ENCODE assay signal across 17 cellular contexts in the genomic region with DNA sequence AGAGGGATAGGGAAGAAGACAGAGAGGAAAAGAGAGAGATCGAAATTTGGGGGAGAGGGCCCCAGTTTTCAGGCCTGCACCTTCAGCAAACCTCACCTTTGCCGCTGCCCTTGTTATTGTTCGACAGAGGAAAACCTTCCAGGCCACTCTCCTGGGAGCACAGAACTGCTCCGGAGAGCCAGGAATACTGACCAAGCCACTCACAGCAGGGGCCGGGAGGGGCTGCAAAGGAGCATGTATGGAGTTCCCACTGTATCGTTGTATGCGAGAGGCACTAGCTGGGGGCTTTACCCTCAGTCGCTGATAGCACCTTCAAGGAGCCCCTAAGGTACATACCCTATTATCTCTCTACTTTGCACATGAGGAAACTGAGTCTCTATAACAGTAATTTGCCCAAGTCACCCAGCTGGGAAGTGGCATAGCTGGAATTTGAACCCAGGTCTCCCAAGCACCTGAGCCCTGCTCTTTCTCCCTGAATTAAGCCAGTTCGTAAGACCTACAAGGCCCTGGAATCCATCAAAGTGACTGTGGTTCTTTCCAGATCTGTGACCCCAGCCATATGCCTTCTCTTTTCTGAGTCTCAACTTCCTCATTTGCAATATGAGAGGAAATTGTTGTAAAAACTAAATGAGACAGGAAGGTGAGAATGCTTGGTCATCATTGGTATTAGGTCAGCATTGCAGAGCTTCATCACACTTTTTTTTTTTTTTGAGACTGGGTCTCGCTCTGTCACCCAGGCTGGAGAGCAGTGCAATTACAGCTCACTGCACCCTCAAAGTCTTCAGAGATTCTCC. TPM values are rescaled to one million over a fixed set of nuclear protein-coding genes. Genes with fewer than 3 reads are reported as not detected.
DNase-seq lines count a peak whose midpoint lies in the region; TF ChIP-seq lines count a peak whose summit lies in the region.
"Had no signal": no experiment of that assay in that cellular context is flagged by ENCODE, and none has a peak within 500 bp of the region (broad histone marks: within the 10 kb centered on the region; RNA-seq: fewer than 3 reads in every experiment).

No MANE protein-coding gene starts in this region.

- no peaks in the 10 kb centered on the region for H3K9me3 Mint-ChIP-seq in activated T-cell treated with anti-CD3 and anti-CD28 coated beads, Interleukin-2, amount 50 U/mL, for 24 hours
- H3K9me3 Mint-ChIP-seq: activated CD4-positive, alpha-beta memory T cell treated with anti-CD3 and anti-CD28 coated beads, Interleukin-2, amount 10 ng/mL, durations not matched to agents 7 days and 5 days; T-helper 2 cell treated with Interferon-gamma antibody and Interleukin-4, amounts not matched to agents 5 μg/mL and 100 μg/mL, for 36 hours had no signal

- no peak overlapping the region for H3K14ac ChIP-seq in neuronal stem cell (ENCODE audit: low read length)

- H3K27ac Mint-ChIP-seq in activated T-cell treated with anti-CD3 and anti-CD28 coated beads, Interleukin-2, amount 50 U/mL, for 24 hours = no peak overlapping the region
- H3K27ac Mint-ChIP-seq: activated CD4-positive, alpha-beta memory T cell treated with anti-CD3 and anti-CD28 coated beads, Interleukin-2, amount 10 ng/mL, durations not matched to agents 7 days and 5 days; T-helper 2 cell treated with Interferon-gamma antibody and Interleukin-4, amounts not matched to agents 5 μg/mL and 100 μg/mL, for 36 hours had no signal

- H3K79me1 ChIP-seq in neuronal stem cell (ENCODE audit: low read depth, low read length) = no peaks in the 10 kb centered on the region

- intact Hi-C loops in PC-9 (cut with micrococcal nuclease; ENCODE audit: unreplicated experiment) = no loop called here

- no peak overlapping the region for H2BK5ac ChIP-seq in neuronal stem cell (ENCODE audit: low read length)

- no peaks in the 10 kb centered on the region for H3K79me2 ChIP-seq in PC-9 (ENCODE audit: low read depth)

- CTCF ChIA-PET in PC-9 (lab: Charles Lee) = interaction anchor here (0.7 kb wide), 1 partner anchor 1020 kb away, joined by 4 read pairs; no protein-coding TSS in a partner anchor

- POLR2A ChIA-PET in PC-9 (lab: Charles Lee; ENCODE audit: unreplicated experiment) = interaction anchor here (0.5 to 0.7 kb wide), 2 partner anchors 352 to 374 kb away, joined by 3 to 6 read pairs; no protein-coding TSS in a partner anchor

- H3K4me3 Mint-ChIP-seq in activated T-cell treated with anti-CD3 and anti-CD28 coated beads, Interleukin-2, amount 50 U/mL, for 24 hours = no peak overlapping the region
- H3K4me3 Mint-ChIP-seq: activated CD4-positive, alpha-beta memory T cell treated with anti-CD3 and anti-CD28 coated beads, Interleukin-2, amount 10 ng/mL, durations not matched to agents 7 days and 5 days; T-helper 2 cell treated with Interferon-gamma antibody and Interleukin-4, amounts not matched to agents 5 μg/mL and 100 μg/mL, for 36 hours had no signal

- WGBS in neuronal stem cell (ENCODE audit: extremely low coverage in 2 of 2, insufficient read length in 2 of 2, insufficient replicate concordance in 1 of 2), 2 donors = no CpG with 5 or more reads among the region's 10 CpGs

- H3K4me1 ChIP-seq in neuronal stem cell (ENCODE audit: control insufficient read depth in 2 of 2, insufficient read depth in 1 of 2, low read depth in 1 of 2, low read length in 2 of 2) (peaks cover 5 to 16% of the 10 kb centered on the region in 2 donors), PC-9 (replicated peaks; ENCODE audit: insufficient read depth) (no peaks in the 10 kb centered on the region)
- H3K4me1 ChIP-seq: transverse colon had no signal

- H3K36me3 Mint-ChIP-seq in activated T-cell treated with anti-CD3 and anti-CD28 coated beads, Interleukin-2, amount 50 U/mL, for 24 hours (ENCODE audit: low read depth) = no peaks in the 10 kb centered on the region

- H3K9me3 ChIP-seq in WERI-Rb-1 (ENCODE audit: severe bottlenecking) (no peaks in the 10 kb centered on the region), neuronal stem cell (replicated peaks in 1 of 2; ENCODE audit: control insufficient read depth in 2 of 2, insufficient read depth in 1 of 2, low read depth in 1 of 2, low read length in 2 of 2) (no peaks in the 10 kb centered on the region), PC-9 (ENCODE audit: insufficient read depth, low read depth) (no peaks in the 10 kb centered on the region)
- H3K9me3 ChIP-seq: transverse colon had no signal

- no peak overlapping the region for H2BK12ac ChIP-seq in neuronal stem cell (ENCODE audit: low read length)

- H2BK120ac ChIP-seq in neuronal stem cell (ENCODE audit: low read depth, low read length) = no peak overlapping the region

- in situ Hi-C loops in G401 (cut with HindIII; ENCODE audit: low sequenced_read_pairs) = no loop called here

- H4K8ac ChIP-seq in neuronal stem cell (ENCODE audit: low read depth, low read length) = no peak overlapping the region

- H3K27ac ChIP-seq in WERI-Rb-1 (peak overlapping the region; percentile 85), neuronal stem cell (replicated peaks; ENCODE audit: low read length) (no peak overlapping the region), PC-9 (no peak overlapping the region)
- H3K27ac ChIP-seq: transverse colon had no signal

- H2BK15ac ChIP-seq in neuronal stem cell (ENCODE audit: low read length) = no peak overlapping the region

- no peaks in the 10 kb centered on the region for H3K4me1 Mint-ChIP-seq in activated T-cell treated with anti-CD3 and anti-CD28 coated beads, Interleukin-2, amount 50 U/mL, for 24 hours (ENCODE audit: low read depth)
- H3K4me1 Mint-ChIP-seq: activated CD4-positive, alpha-beta memory T cell treated with anti-CD3 and anti-CD28 coated beads, Interleukin-2, amount 10 ng/mL, durations not matched to agents 7 days and 5 days had no signal

- no peak overlapping the region for H3K4ac ChIP-seq in neuronal stem cell (ENCODE audit: low read length)

- no peaks in the 10 kb centered on the region for H3K27me3 ChIP-seq in WERI-Rb-1 (ENCODE audit: insufficient read depth, low read depth, severe bottlenecking)
- H3K27me3 ChIP-seq in neuronal stem cell (ENCODE audit: control insufficient read depth in 3 of 3, insufficient read depth in 3 of 3, low read depth in 1 of 3, low read length in 3 of 3) = peaks cover 0 to 19% (median 2%) of the 10 kb centered on the region in 3 experiments
- H3K27me3 ChIP-seq in PC-9 (ENCODE audit: insufficient read depth, low read depth) = no peaks in the 10 kb centered on the region

- H3K4me3 ChIP-seq in WERI-Rb-1 (ENCODE audit: low read depth, low read length) = peak overlapping the region; percentile 69
- H3K4me3 ChIP-seq in neuronal stem cell (ENCODE audit: low read length in 2 of 2) = no peak overlapping the region
- H3K4me3 ChIP-seq in PC-9 = no peak overlapping the region
- H3K4me3 ChIP-seq: transverse colon had no signal

- H4K20me1 ChIP-seq in PC-9 (ENCODE audit: insufficient read depth) = no peaks in the 10 kb centered on the region

- DNase-seq in GF-D8 (lab: John Stamatoyannopoulos, UW) (peak; percentile 93), NOMO-1 (lab: John Stamatoyannopoulos, UW; ENCODE audit: unreplicated experiment in 2 of 2) (peak; percentile 67 to 96), WERI-Rb-1 (no peak), neuronal stem cell (ENCODE audit: low spot score) (no peak), dermis blood vessel endothelial cell (no peak), PC-9 (no peak), G401 (ENCODE audit: low spot score) (no peak)
- DNase-seq in activated T-cell treated with anti-CD3 and anti-CD28 coated beads, Interleukin-2, amount 50 U/mL, for 24 hours = no peak
- DNase-seq: activated CD4-positive, alpha-beta memory T cell treated with anti-CD3 and anti-CD28 coated beads, Interleukin-2, amount 10 ng/mL, durations not matched to agents 7 days and 5 days; aorta; DMS79 treated with DMSO at 0.1 percent for 48 hours; NCI-H1930; occipital lobe; stimulated activated CD4-positive, alpha-beta T cell treated with anti-CD3 and anti-CD28 coated beads, Interleukin-2, amount 100 ng/mL, for 48 hours; transverse colon had no signal

- H3K4me2 ChIP-seq in neuronal stem cell (ENCODE audit: insufficient read depth, low read length, poor library complexity, severe bottlenecking) = no peak overlapping the region
- no peak overlapping the region for H3K4me2 ChIP-seq in PC-9

- H3K36me3 ChIP-seq in WERI-Rb-1 (no peaks in the 10 kb centered on the region), neuronal stem cell (replicated peaks in 1 of 2; ENCODE audit: control insufficient read depth in 2 of 2, insufficient read depth in 2 of 2, low read length in 2 of 2) (no peaks in the 10 kb centered on the region), PC-9 (ENCODE audit: low read depth) (no peaks in the 10 kb centered on the region)
- H3K36me3 ChIP-seq: transverse colon had no signal

- no peak overlapping the region for H2AK5ac ChIP-seq in neuronal stem cell (ENCODE audit: low read depth, low read length)

- H3K9ac ChIP-seq in neuronal stem cell (ENCODE audit: low read depth, low read length, poor library complexity) = no peak overlapping the region

- H4K91ac ChIP-seq in neuronal stem cell (ENCODE audit: low read depth, low read length, poor library complexity) = no peak overlapping the region

- no peaks in the 10 kb centered on the region for H3K9me2 ChIP-seq in PC-9 (ENCODE audit: insufficient read depth)

- no peak overlapping the region for H3K18ac ChIP-seq in neuronal stem cell (ENCODE audit: low read length)

- no peaks in the 10 kb centered on the region for H3F3A ChIP-seq in PC-9 (ENCODE audit: insufficient read depth, low read depth)

- no TSS peak for BruUV-seq in PC-9 (replicated peaks; lab: Mats Ljungman, UMichigan)

- no peak for TF ChIP-seq CTCF in WERI-Rb-1 (IDR thresholded peaks at IDR 0.05; ENCODE audit: low read depth, low read length)
- TF ChIP-seq CTCF in PC-9 (conservative IDR thresholded peaks at IDR 0.05) = no peak

- H2AFZ ChIP-seq in neuronal stem cell (ENCODE audit: low read length) (peak overlapping the region; percentile 83), PC-9 (no peak overlapping the region)

- no peak overlapping the region for H3K23ac ChIP-seq in neuronal stem cell (ENCODE audit: low read depth, low read length, poor library complexity)

- peaks cover 28% of the 10 kb centered on the region for H3K27me3 Mint-ChIP-seq in activated T-cell treated with anti-CD3 and anti-CD28 coated beads, Interleukin-2, amount 50 U/mL, for 24 hours

RNA-seq across cellular contexts. Expression of gene FOXE1, which starts 21.0 kb away (rescaled TPM):
- polyA plus RNA-seq in neuronal stem cell (2013, experiment 1 of 2) = not detected
- polyA plus RNA-seq in neuronal stem cell (2013, experiment 2 of 2) = not detected
- total RNA-seq in dermis blood vessel endothelial cell (0.09 and 0.17 TPM in 2 replicates), PC-9 (2021) (5.7 and 7.7 TPM in 2 replicates)
- total RNA-seq in G401 (2014; rRNA removed; shearing (Covaris generic)) = not detected in 2 replicates
- total RNA-seq: activated CD4-positive, alpha-beta memory T cell treated with anti-CD3 and anti-CD28 coated beads, Interleukin-2, amount 10 ng/mL, durations not matched to agents 7 days and 5 days; aorta; mesenteric fat pad; occipital lobe; transverse colon had no signal
- polyA plus RNA-seq: aorta had no signal

Comparison
In these comparisons a context has a peak if more than half of its experiments do, and no peak if none do; other contexts are left out.
1. DNase-seq: peak in GF-D8 (single experiment) and NOMO-1 (2 of 2); none in WERI-Rb-1 (single experiment), neuronal stem cell (single experiment), dermis blood vessel endothelial cell (single experiment), PC-9 (0 of 2), activated T-cell treated with anti-CD3 and anti-CD28 coated beads, Interleukin-2, amount 50 U/mL, for 24 hours (single experiment) and G401 (single experiment).